ENCODE assay signal across 33 cellular contexts in the genomic region with DNA sequence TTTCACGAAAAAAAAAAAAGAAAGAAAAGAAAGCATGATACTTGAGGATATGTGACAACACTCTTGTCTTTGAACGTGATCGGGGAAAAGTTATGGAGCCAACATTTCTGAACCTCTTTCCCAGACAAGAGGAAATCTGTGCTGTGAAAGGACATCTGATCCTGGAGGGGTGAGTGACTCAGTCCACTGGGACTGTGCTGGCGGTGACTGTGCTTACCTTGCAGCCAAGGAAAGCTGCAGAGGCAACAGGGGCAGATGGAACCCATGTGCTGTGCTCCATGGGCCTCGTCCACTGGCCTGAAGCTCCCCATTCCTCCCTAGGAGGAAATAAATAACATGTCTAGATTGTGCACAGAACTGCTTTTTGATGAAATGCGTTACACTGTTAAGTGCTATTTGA.
DNase-seq lines count a peak whose midpoint lies in the region; FAIRE-seq and TF ChIP-seq lines count a peak whose summit lies in the region.
"Had no signal": no experiment of that assay in that cellular context is flagged by ENCODE, and none has a peak within 500 bp of the region (broad histone marks: within the 10 kb centered on the region; RNA-seq: fewer than 3 reads in every experiment).

No MANE protein-coding gene starts in this region.

- H3K4me2 ChIP-seq in neuronal stem cell (ENCODE audit: insufficient read depth, low read length, poor library complexity, severe bottlenecking), result no peak overlapping the region
- H3K4me2 ChIP-seq: BLaER1 treated with 17β-estradiol and CSF1 and Interleukin-3, amounts not matched to agents 10 nM and 100 nM had no signal

- DNase-seq in BE2C (peak; percentile 10), HS-5 (ENCODE audit: low read depth) (peak; percentile 9), bronchial epithelial cell (ENCODE audit: low read depth) (peak; percentile 7), neuronal stem cell (ENCODE audit: low spot score) (no peak), A172 (ENCODE audit: low spot score) (no peak), thyroid gland (no peak), cortex of kidney (lab: John Stamatoyannopoulos, UW) (no peak), GM19239 (ENCODE audit: insufficient read length, low spot score) (no peak)
- DNase-seq: ACHN; activated CD4-positive, alpha-beta T cell treated with anti-CD3 and anti-CD28 coated beads for 36 hours; activated CD8-positive, alpha-beta T cell treated with anti-CD3 and anti-CD28 coated beads, Interleukin-2, amount 10 ng/mL, durations not matched to agents 7 days and 5 days; activated naive CD4-positive, alpha-beta T cell treated with anti-CD3 and anti-CD28 coated beads, Interleukin-2, amount 10 ng/mL, durations not matched to agents 7 days and 5 days; amniotic stem cell; DMS53; effector CD4-positive, alpha-beta T cell; GDM1; left ventricle myocardium inferior; NCI-H1105; NCI-H187 treated with DMSO at 0.1 percent for 48 hours; NCI-H524 treated with DMSO at 0.1 percent for 48 hours; NK-92 treated with Interleukin-12 subunit alpha and Interleukin-12 subunit beta, amount 100 ng/mL, for 24 hours; posterior cingulate gyrus; right cardiac atrium; Right ventricle myocardium superior; stimulated activated CD8-positive, alpha-beta memory T cell treated with anti-CD3 and anti-CD28 coated beads, Interleukin-4, amount 100 ng/mL, for 48 hours; stimulated activated naive CD8-positive, alpha-beta T cell treated with anti-CD3 and anti-CD28 coated beads, Interleukin-15, amount 100 ng/mL, for 72 hours; T-helper 17 cell had no signal

- H3K23ac ChIP-seq in neuronal stem cell (ENCODE audit: low read depth, low read length, poor library complexity), result no peak overlapping the region

- H2BK120ac ChIP-seq in neuronal stem cell (ENCODE audit: low read depth, low read length), result no peak overlapping the region

- H2BK12ac ChIP-seq in neuronal stem cell (ENCODE audit: low read length), result no peak overlapping the region

- H2AFZ ChIP-seq in neuronal stem cell (ENCODE audit: low read length), result no peak overlapping the region

- H3K27me3 ChIP-seq in BE2C, result no peaks in the 10 kb centered on the region
- H3K27me3 ChIP-seq in bronchial epithelial cell (ENCODE audit: control insufficient read depth, insufficient read depth, low read length), result no peaks in the 10 kb centered on the region
- no peaks in the 10 kb centered on the region for H3K27me3 ChIP-seq in neuronal stem cell (ENCODE audit: control insufficient read depth in 3 of 3, insufficient read depth in 3 of 3, low read depth in 1 of 3, low read length in 3 of 3)
- H3K27me3 ChIP-seq in thyroid gland, result no peaks in the 10 kb centered on the region
- H3K27me3 ChIP-seq: BLaER1 treated with 17β-estradiol and CSF1 and Interleukin-3, amounts not matched to agents 10 nM and 100 nM; vagina had no signal

- intact Hi-C loops in thyroid gland (cut with DNase I), result no loop called here

- no peak overlapping the region for H4K8ac ChIP-seq in neuronal stem cell (ENCODE audit: low read depth, low read length)

- H3K9me3 ChIP-seq in BE2C (no peaks in the 10 kb centered on the region), neuronal stem cell (replicated peaks in 1 of 2; ENCODE audit: control insufficient read depth in 2 of 2, insufficient read depth in 1 of 2, low read depth in 1 of 2, low read length in 2 of 2) (no peaks in the 10 kb centered on the region), thyroid gland (no peaks in the 10 kb centered on the region)
- H3K9me3 ChIP-seq: BLaER1 treated with 17β-estradiol and CSF1 and Interleukin-3, amounts not matched to agents 10 nM and 100 nM; left ventricle myocardium inferior; neutrophil; vagina had no signal

- no peaks in the 10 kb centered on the region for H3K36me3 ChIP-seq in BE2C
- H3K36me3 ChIP-seq in bronchial epithelial cell (ENCODE audit: control insufficient read depth, insufficient read depth, low read length), result no peaks in the 10 kb centered on the region
- no peaks in the 10 kb centered on the region for H3K36me3 ChIP-seq in neuronal stem cell (replicated peaks in 1 of 2; ENCODE audit: control insufficient read depth in 2 of 2, insufficient read depth in 2 of 2, low read length in 2 of 2)
- H3K36me3 ChIP-seq in thyroid gland, result no peaks in the 10 kb centered on the region
- H3K36me3 ChIP-seq: BLaER1 treated with 17β-estradiol and CSF1 and Interleukin-3, amounts not matched to agents 10 nM and 100 nM; left ventricle myocardium inferior; neutrophil; vagina had no signal

- H3K4me1 ChIP-seq in BE2C (no peaks in the 10 kb centered on the region), neuronal stem cell (ENCODE audit: control insufficient read depth in 2 of 2, insufficient read depth in 1 of 2, low read depth in 1 of 2, low read length in 2 of 2) (peaks cover 0 to 3% of the 10 kb centered on the region in 2 donors), thyroid gland (no peaks in the 10 kb centered on the region)
- H3K4me1 ChIP-seq: left ventricle myocardium inferior, vagina had no signal

- no peak overlapping the region for H3K14ac ChIP-seq in neuronal stem cell (ENCODE audit: low read length)

- no peak overlapping the region for H4K91ac ChIP-seq in neuronal stem cell (ENCODE audit: low read depth, low read length, poor library complexity)

- WGBS in neuronal stem cell (ENCODE audit: extremely low coverage in 2 of 2, insufficient read length in 2 of 2, insufficient replicate concordance in 1 of 2), 2 donors, result no CpG with 5 or more reads among the region's 6 CpGs
- WGBS in thyroid gland, 2 donors, result 82 to 83% methylated on average over 6 of the region's 6 CpGs

- H3K9ac ChIP-seq in neuronal stem cell (ENCODE audit: low read depth, low read length, poor library complexity), result no peak overlapping the region
- H3K9ac ChIP-seq: BLaER1 treated with 17β-estradiol and CSF1 and Interleukin-3, amounts not matched to agents 10 nM and 100 nM had no signal

- TF ChIP-seq CTCF in BE2C (IDR thresholded peaks at IDR 0.05; ENCODE audit: low read depth, low read length), result no peak
- TF ChIP-seq CTCF in bronchial epithelial cell (IDR thresholded peaks at IDR 0.05; ENCODE audit: insufficient read depth, low read length, severe bottlenecking), result no peak
- no peak for TF ChIP-seq CTCF in thyroid gland (IDR thresholded peaks at IDR 0.05)

- no peak for TF ChIP-seq POLR2A in thyroid gland (IDR thresholded peaks at IDR 0.05)

- H2AK5ac ChIP-seq in neuronal stem cell (ENCODE audit: low read depth, low read length), result no peak overlapping the region

- no peak overlapping the region for H2BK15ac ChIP-seq in neuronal stem cell (ENCODE audit: low read length)

- no peak overlapping the region for H2BK5ac ChIP-seq in neuronal stem cell (ENCODE audit: low read length)

- H3K27ac ChIP-seq in neuronal stem cell (replicated peaks; ENCODE audit: low read length) (no peak overlapping the region), thyroid gland (no peak overlapping the region)
- H3K27ac ChIP-seq: BLaER1 treated with 17β-estradiol and CSF1 and Interleukin-3, amounts not matched to agents 10 nM and 100 nM; epithelial cell of prostate; left ventricle myocardium inferior; neutrophil; vagina had no signal

- H3K4ac ChIP-seq in neuronal stem cell (ENCODE audit: low read length), result no peak overlapping the region

- H3K4me3 ChIP-seq in BE2C (ENCODE audit: low read depth, low read length), result no peak overlapping the region
- no peak overlapping the region for H3K4me3 ChIP-seq in bronchial epithelial cell (ENCODE audit: low read depth, low read length)
- no peak overlapping the region for H3K4me3 ChIP-seq in neuronal stem cell (ENCODE audit: low read length in 2 of 2)
- H3K4me3 ChIP-seq in thyroid gland (replicated peaks in 1 of 3), result no peak overlapping the region
- H3K4me3 ChIP-seq: BLaER1 treated with 17β-estradiol and CSF1 and Interleukin-3, amounts not matched to agents 10 nM and 100 nM; left ventricle myocardium inferior; vagina had no signal

- peak overlapping the region; percentile 11 for H3K18ac ChIP-seq in neuronal stem cell (ENCODE audit: low read length)

- no peak for FAIRE-seq in bronchial epithelial cell (lab: Jason Lieb, UNC)
- FAIRE-seq in GM19239 (lab: Jason Lieb, UNC), result no peak
- FAIRE-seq: H1, HTR-8/SVneo had no signal

- no peaks in the 10 kb centered on the region for H3K79me1 ChIP-seq in neuronal stem cell (ENCODE audit: low read depth, low read length)

Comparison
In these comparisons a context has a peak if more than half of its experiments do, and no peak if none do; other contexts are left out.
1. DNase-seq: peak in BE2C (single experiment), HS-5 (single experiment) and bronchial epithelial cell (single experiment); none in neuronal stem cell (single experiment), A172 (single experiment), thyroid gland (0 of 2), cortex of kidney (single experiment) and GM19239 (single experiment).